ENCODE assay signal across 8 cellular contexts in the genomic region with DNA sequence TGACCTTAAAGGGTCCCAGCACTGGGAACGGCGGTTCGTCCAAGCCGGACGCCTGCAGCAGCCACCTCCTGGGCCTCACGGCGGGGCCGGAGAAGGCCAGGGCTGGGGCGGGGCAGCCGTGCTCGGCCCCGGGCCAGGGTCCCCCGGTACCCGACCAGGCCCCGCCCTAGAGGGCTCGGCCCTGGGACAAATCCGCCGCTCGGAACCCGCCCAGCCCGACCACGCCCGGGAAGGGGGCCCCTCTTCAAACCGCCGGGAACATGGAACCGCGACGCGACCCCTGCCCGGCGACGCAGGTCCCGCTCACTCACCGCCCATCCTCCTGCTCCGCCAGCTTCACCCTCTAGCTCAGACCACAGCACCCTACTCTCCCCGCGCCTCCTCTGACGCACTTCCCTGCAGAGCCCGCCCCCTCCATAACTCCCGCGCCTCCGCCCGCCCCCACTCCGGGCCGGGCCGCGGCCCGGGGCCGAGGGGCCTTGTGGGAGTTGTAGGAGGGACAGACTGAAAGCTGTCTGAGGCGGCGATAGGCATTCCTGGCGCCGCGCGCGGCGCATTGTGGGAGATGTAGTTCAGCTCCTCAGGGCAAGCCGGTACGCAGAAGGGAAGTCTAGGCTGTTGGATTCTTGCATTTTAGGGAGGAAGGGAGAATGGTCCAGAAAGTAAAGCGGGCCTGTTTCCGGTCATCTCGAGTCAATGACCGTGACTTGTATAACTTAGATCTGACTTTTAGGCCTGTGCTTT. TPM values are rescaled to one million over a fixed set of nuclear protein-coding genes. Genes with fewer than 3 reads are reported as not detected.
A peak's percentile ranks its signal among the peaks of the same experiment; 100 is the strongest.
DNase-seq lines count a peak whose midpoint lies in the region; ATAC-seq and TF ChIP-seq lines count a peak whose summit lies in the region.

Gene CLDND1 (minus strand): TSS at position 365 of the 744 bp plus-strand sequence. CDS start 1,478 bp downstream, outside the sequence.

- DNase-seq in DMS153 treated with DMSO at 0.1 percent for 48 hours (lab: John Stamatoyannopoulos, UW; ENCODE audit: unreplicated experiment) (peak; percentile 81), KBM-7 (peak; percentile 96), erythroblast (lab: John Stamatoyannopoulos, UW) (peak; percentile 96 to 97)
- peak; percentile 96 for DNase-seq in activated T-cell treated with anti-CD3 and anti-CD28 coated beads, Interleukin-2, amount 50 U/mL, for 24 hours
- peak; percentile 95 for DNase-seq in stimulated activated CD8-positive, alpha-beta memory T cell treated with anti-CD3 and anti-CD28 coated beads, Interleukin-4, amount 100 ng/mL, for 48 hours

- H3K27me3 ChIP-seq in mucosa of rectum (ENCODE audit: control insufficient read depth in 2 of 2, insufficient read depth in 2 of 2, low read length in 2 of 2), result no peaks in the 10 kb centered on the region

- in situ Hi-C loops in KBM-7 (cut with MboI; ENCODE audit: low pct_unique_long_range_greater_than_20kb, low sequenced_read_pairs), result no loop called here

- TF ChIP-seq POLR2A in erythroblast (IDR thresholded peaks at IDR 0.05; ENCODE audit: low read length), result peak; percentile 80

- peaks cover 75% of the 10 kb centered on the region for H3K36me3 Mint-ChIP-seq in activated T-cell treated with anti-CD3 and anti-CD28 coated beads, Interleukin-2, amount 50 U/mL, for 24 hours (ENCODE audit: low read depth)

- peaks cover 6 to 15% of the 10 kb centered on the region in 2 donors for H3K36me3 ChIP-seq in mucosa of rectum (ENCODE audit: control insufficient read depth in 2 of 2, insufficient read depth in 2 of 2, low read length in 2 of 2)

- peak within 1 kb of the TSS; percentile 90 to 93 for H3K27ac ChIP-seq in mucosa of rectum (ENCODE audit: low read depth in 2 of 2, low read length in 2 of 2)

- H3K4me3 Mint-ChIP-seq in activated T-cell treated with anti-CD3 and anti-CD28 coated beads, Interleukin-2, amount 50 U/mL, for 24 hours, result peak within 1 kb of the TSS; percentile 88

- no peaks in the 10 kb centered on the region for H3K27me3 Mint-ChIP-seq in activated T-cell treated with anti-CD3 and anti-CD28 coated beads, Interleukin-2, amount 50 U/mL, for 24 hours

- peaks cover 72% of the 10 kb centered on the region for H3K4me1 Mint-ChIP-seq in activated T-cell treated with anti-CD3 and anti-CD28 coated beads, Interleukin-2, amount 50 U/mL, for 24 hours (ENCODE audit: low read depth)

- no peaks in the 10 kb centered on the region for H3K9me3 ChIP-seq in mucosa of rectum (ENCODE audit: control insufficient read depth in 2 of 2, low read length in 2 of 2)

- H3K9ac ChIP-seq in mucosa of rectum (ENCODE audit: low read depth in 1 of 2, low read length in 2 of 2), result peak within 1 kb of the TSS; percentile 83 to 84

- peak within 1 kb of the TSS; percentile 99 for H3K27ac Mint-ChIP-seq in activated T-cell treated with anti-CD3 and anti-CD28 coated beads, Interleukin-2, amount 50 U/mL, for 24 hours

- peaks cover 0 to 4% of the 10 kb centered on the region in 2 donors for H3K4me1 ChIP-seq in mucosa of rectum (ENCODE audit: control insufficient read depth in 2 of 2, insufficient read depth in 2 of 2, low read length in 2 of 2)

- H3K9me3 Mint-ChIP-seq in activated T-cell treated with anti-CD3 and anti-CD28 coated beads, Interleukin-2, amount 50 U/mL, for 24 hours, result no peaks in the 10 kb centered on the region

- peak within 1 kb of the TSS; percentile 77 to 91 for H3K4me3 ChIP-seq in mucosa of rectum (ENCODE audit: low read length in 2 of 2)

- ATAC-seq in GM21717 (IDR thresholded peaks at IDR 0.05; ENCODE audit: unreplicated experiment), result peak; percentile 89

TF ChIP-seq in PFSK-1, 5 proteins besides CTCF, POLR2A, EP300 and RAD21:
- TF ChIP-seq SIN3A (IDR thresholded peaks at IDR 0.05; ENCODE audit: borderline replicate concordance, insufficient read depth, low read length) (no peak), TAF1 (IDR thresholded peaks at IDR 0.05; ENCODE audit: borderline replicate concordance, insufficient read depth, low read length) (peak; percentile 43; the same call in 1 of the 2 replicates), FOXP2 (optimal IDR thresholded peaks at IDR 0.05; ENCODE audit: borderline replicate concordance, extremely low read depth, extremely low read length, insufficient read depth) (no peak), REST (IDR thresholded peaks at IDR 0.05; ENCODE audit: insufficient read depth in 1 of 2, low read depth in 2 of 2, low read length in 2 of 2) (no peak), POLR2AphosphoS5 (IDR thresholded peaks at IDR 0.05; ENCODE audit: low read depth, low read length) (peak; percentile 74)

RNA-seq across cellular contexts. Expression of gene CLDND1, which starts in this region (rescaled TPM):
- 26.4 TPM for polyA plus RNA-seq in PFSK-1 (2012; ENCODE audit: insufficient read length, low read depth)

Comparison
In these comparisons a context has a peak if more than half of its experiments do, and no peak if none do; other contexts are left out.
1. Peak in every context shown above with its lines: DNase-seq, ATAC-seq, H3K4me3 ChIP-seq and H3K27ac ChIP-seq.